19 cellular contexts compared by ENCODE assay signal in genomic region chr9:128146591-128147120, GRCh38. TPM values are rescaled to one million over a fixed set of nuclear protein-coding genes. Genes with fewer than 3 reads are reported as not detected.
DNase-seq lines count a peak whose midpoint lies in the region; ATAC-seq and TF ChIP-seq lines count a peak whose summit lies in the region.
"Had no signal": no experiment of that assay in that cellular context is flagged by ENCODE, and none has a peak within 500 bp of the region (broad histone marks: within the 10 kb centered on the region; RNA-seq: fewer than 3 reads in every experiment).

No MANE protein-coding gene starts in this region.

- WGBS in right cardiac atrium: 92% methylated on average over 8 of the region's 8 CpGs
- WGBS in heart right ventricle, 2 donors: 95% methylated on average over 8 of the region's 8 CpGs
- WGBS in spleen, 5 donors: 83 to 95% (median 89%) methylated on average over 3 to 8 of the region's 8 CpGs

- intact Hi-C loops in right cardiac atrium (cut with DNase I) (no loop called here), heart right ventricle (cut with DNase I) (no loop called here), PC-9 (cut with micrococcal nuclease; ENCODE audit: unreplicated experiment) (loop anchor here (5.0 kb wide), 1 partner anchor 46 kb away; the partner anchor contains the start of gene CIZ1), left colon (cut with DNase I, micrococcal nuclease) (no loop called here), spleen (cut with DNase I; ENCODE audit: low total_unique reads) (no loop called here), uterus (cut with DNase I; ENCODE audit: low total_unique reads) (no loop called here)
- intact Hi-C loops in CD4-positive, alpha-beta T cell (cut with DNase I, micrococcal nuclease): no loop called here
- intact Hi-C loops in activated naive CD4-positive, alpha-beta T cell treated with anti-CD3 and anti-CD28 coated beads for 36 hours (cut with micrococcal nuclease): no loop called here

- H4K20me1 ChIP-seq in PC-9 (ENCODE audit: insufficient read depth): peaks cover 9% of the 10 kb centered on the region

- no peak for TF ChIP-seq POLR2A in spleen (IDR thresholded peaks at IDR 0.05)
- TF ChIP-seq POLR2A in uterus (IDR thresholded peaks at IDR 0.05): no peak

- no TSS peak for BruUV-seq in PC-9 (replicated peaks; lab: Mats Ljungman, UMichigan)

- H3K9me3 ChIP-seq in right cardiac atrium (ENCODE audit: control insufficient read depth, low read length) (no peaks in the 10 kb centered on the region), heart right ventricle (no peaks in the 10 kb centered on the region), PC-9 (ENCODE audit: insufficient read depth, low read depth) (no peaks in the 10 kb centered on the region), spleen (no peaks in the 10 kb centered on the region), uterus (no peaks in the 10 kb centered on the region)
- H3K9me3 ChIP-seq in CD4-positive, alpha-beta T cell (ENCODE audit: control insufficient read depth, low read length): no peaks in the 10 kb centered on the region
- H3K9me3 ChIP-seq: Peyer's patch, SK-N-SH had no signal

- no peaks in the 10 kb centered on the region for H3K4me1 ChIP-seq in right cardiac atrium (ENCODE audit: control insufficient read depth, insufficient read depth, low read length)
- peaks cover 9 to 49% (median 24%) of the 10 kb centered on the region in 9 donors for H3K4me1 ChIP-seq in heart right ventricle
- H3K4me1 ChIP-seq in PC-9 (replicated peaks; ENCODE audit: insufficient read depth): peaks cover 80% of the 10 kb centered on the region
- H3K4me1 ChIP-seq in spleen: peaks cover 0 to 67% (median 7%) of the 10 kb centered on the region in 6 donors
- no peaks in the 10 kb centered on the region for H3K4me1 ChIP-seq in uterus

- CTCF ChIA-PET in PC-9 (lab: Charles Lee): interaction anchor here (0.6 kb wide), 1 partner anchor 45 kb away, joined by 3 read pairs; no protein-coding TSS in a partner anchor
- CTCF ChIA-PET in CD4-positive, alpha-beta T cell (lab: Charles Lee): no interaction called here
- CTCF ChIA-PET in activated naive CD4-positive, alpha-beta T cell treated with anti-CD3 and anti-CD28 coated beads for 36 hours (lab: Charles Lee): no interaction called here

- DNase-seq in right cardiac atrium (peak in 2 of 3 donors; percentile 6 to 10), heart right ventricle (no peak), PC-9 (no peak), left colon (peak; percentile 1 to 22), spleen (peak; percentile 40), uterus (no peak)
- DNase-seq in CD4-positive, alpha-beta T cell: no peak
- DNase-seq in activated naive CD4-positive, alpha-beta T cell treated with anti-CD3 and anti-CD28 coated beads for 36 hours: no peak
- DNase-seq: COR-L47, EL, HCEC 1CT, KG1, NCI-H2081 treated with DMSO at 0.1 percent for 48 hours, NCI-H510A treated with DMSO at 0.1 percent for 48 hours, SK-N-SH had no signal

- ATAC-seq in right cardiac atrium (no peak), heart right ventricle (no peak), left colon (no peak)
- no peak for ATAC-seq in CD4-positive, alpha-beta T cell (ENCODE audit: poor library complexity)
- ATAC-seq: Right ventricle myocardium inferior had no signal

- H3K9me3 Mint-ChIP-seq in CD4-positive, alpha-beta T cell: no peaks in the 10 kb centered on the region
- H3K9me3 Mint-ChIP-seq in activated naive CD4-positive, alpha-beta T cell treated with anti-CD3 and anti-CD28 coated beads for 36 hours: no peaks in the 10 kb centered on the region

- TF ChIP-seq CTCF in heart right ventricle (IDR thresholded peaks at IDR 0.05): no peak
- no peak for TF ChIP-seq CTCF in PC-9 (conservative IDR thresholded peaks at IDR 0.05)
- no peak for TF ChIP-seq CTCF in spleen (IDR thresholded peaks at IDR 0.05 in 8 of 11, conservative IDR thresholded peaks at IDR 0.05 in 3 of 11)
- TF ChIP-seq CTCF in uterus (IDR thresholded peaks at IDR 0.05): no peak
- TF ChIP-seq CTCF in CD4-positive, alpha-beta T cell (IDR thresholded peaks at IDR 0.05): no peak

- H3K27me3 Mint-ChIP-seq in CD4-positive, alpha-beta T cell: no peaks in the 10 kb centered on the region
- H3K27me3 Mint-ChIP-seq in activated naive CD4-positive, alpha-beta T cell treated with anti-CD3 and anti-CD28 coated beads for 36 hours (ENCODE audit: low read depth): no peaks in the 10 kb centered on the region

- H3K27ac ChIP-seq in right cardiac atrium (ENCODE audit: low read length) (no peak overlapping the region), heart right ventricle (no peak overlapping the region), PC-9 (peak overlapping the region; percentile 87), spleen (no peak overlapping the region), uterus (no peak overlapping the region)
- H3K27ac ChIP-seq in CD4-positive, alpha-beta T cell (ENCODE audit: low read depth, low read length): no peak overlapping the region
- H3K27ac ChIP-seq: C4-2B, Peyer's patch had no signal

- H2AFZ ChIP-seq in PC-9: no peak overlapping the region

- H3K36me3 ChIP-seq in heart right ventricle (no peaks in the 10 kb centered on the region), PC-9 (ENCODE audit: low read depth) (peaks cover 7% of the 10 kb centered on the region; the same call in 1 of the 2 replicates), spleen (no peaks in the 10 kb centered on the region), uterus (no peaks in the 10 kb centered on the region)
- H3K36me3 ChIP-seq: Peyer's patch had no signal

- no peaks in the 10 kb centered on the region for H3K9me2 ChIP-seq in PC-9 (ENCODE audit: insufficient read depth)
- H3K9me2 ChIP-seq: SK-N-SH had no signal

- peaks cover 12% of the 10 kb centered on the region for H3K4me1 Mint-ChIP-seq in CD4-positive, alpha-beta T cell (ENCODE audit: low read depth)
- peaks cover 12% of the 10 kb centered on the region for H3K4me1 Mint-ChIP-seq in activated naive CD4-positive, alpha-beta T cell treated with anti-CD3 and anti-CD28 coated beads for 36 hours (ENCODE audit: low read depth)

- H3K79me2 ChIP-seq in PC-9 (ENCODE audit: low read depth): peaks cover 44% of the 10 kb centered on the region

- H3K36me3 Mint-ChIP-seq in CD4-positive, alpha-beta T cell (ENCODE audit: low read depth): no peaks in the 10 kb centered on the region
- no peaks in the 10 kb centered on the region for H3K36me3 Mint-ChIP-seq in activated naive CD4-positive, alpha-beta T cell treated with anti-CD3 and anti-CD28 coated beads for 36 hours (ENCODE audit: low read depth)

- H3F3A ChIP-seq in PC-9 (ENCODE audit: insufficient read depth, low read depth): peaks cover 81% of the 10 kb centered on the region

- H3K4me3 ChIP-seq in right cardiac atrium (ENCODE audit: low read length) (no peak overlapping the region), heart right ventricle (no peak overlapping the region), PC-9 (no peak overlapping the region), spleen (no peak overlapping the region), uterus (no peak overlapping the region)
- H3K4me3 ChIP-seq: Peyer's patch had no signal

- H3K27ac Mint-ChIP-seq in CD4-positive, alpha-beta T cell: no peak overlapping the region
- H3K27ac Mint-ChIP-seq in activated naive CD4-positive, alpha-beta T cell treated with anti-CD3 and anti-CD28 coated beads for 36 hours: no peak overlapping the region

- peak overlapping the region; percentile 72 for H3K4me2 ChIP-seq in PC-9
- H3K4me2 ChIP-seq: SK-N-SH had no signal

- POLR2A ChIA-PET in PC-9 (lab: Charles Lee; ENCODE audit: unreplicated experiment): interaction anchor here (0.7 kb wide), 1 partner anchor 13 kb away, joined by 4 read pairs; the partner anchor contains the start of gene BBLN
- POLR2A ChIA-PET in CD4-positive, alpha-beta T cell (lab: Charles Lee): no interaction called here

- H3K27me3 ChIP-seq in right cardiac atrium (ENCODE audit: control insufficient read depth, insufficient read depth): no peaks in the 10 kb centered on the region
- H3K27me3 ChIP-seq in heart right ventricle: no peaks in the 10 kb centered on the region
- H3K27me3 ChIP-seq in PC-9 (ENCODE audit: insufficient read depth, low read depth): no peaks in the 10 kb centered on the region
- H3K27me3 ChIP-seq in spleen (replicated peaks in 1 of 7): no peaks in the 10 kb centered on the region
- H3K27me3 ChIP-seq in uterus: no peaks in the 10 kb centered on the region
- no peaks in the 10 kb centered on the region for H3K27me3 ChIP-seq in CD4-positive, alpha-beta T cell (ENCODE audit: control insufficient read depth, insufficient read depth, low read length)
- H3K27me3 ChIP-seq: Peyer's patch had no signal

- no peak overlapping the region for H3K4me3 Mint-ChIP-seq in CD4-positive, alpha-beta T cell
- no peak overlapping the region for H3K4me3 Mint-ChIP-seq in activated naive CD4-positive, alpha-beta T cell treated with anti-CD3 and anti-CD28 coated beads for 36 hours

RNA-seq across cellular contexts. Expression of gene LCN2, which starts 2.6 kb away (rescaled TPM):
- total RNA-seq in right cardiac atrium (not detected), heart right ventricle (1 to 10 TPM in 1 of 10 donors, under 1 TPM in 4, not detected in 5; 0.34 to 2.7 (median 0.45) TPM), PC-9 (2021) (430 and 537 TPM in 2 replicates), left colon (100 to 1,000 TPM in 1 of 2 donors, 10 to 100 TPM in 1; 12.3 to 358 TPM), spleen (100 to 1,000 TPM in 1 of 7 donors, 10 to 100 TPM in 5, 1 to 10 TPM in 1; 7.7 to 218 (median 20.3) TPM), uterus (1 to 10 TPM in 1 of 4 donors, under 1 TPM in 1, not detected in 2; 0.98 to 2.6 TPM)
- polyA plus RNA-seq in right cardiac atrium (0.16 TPM), heart right ventricle (1 to 10 TPM in 1 of 2 donors, under 1 TPM in 1; 0.62 to 1.5 TPM), spleen (10 to 100 TPM; 10.7 to 17.5 (median 13.3) TPM)
- total RNA-seq in CD4-positive, alpha-beta T cell: not detected
- total RNA-seq in activated naive CD4-positive, alpha-beta T cell treated with anti-CD3 and anti-CD28 coated beads for 36 hours: not detected
- total RNA-seq: M059J, Right ventricle myocardium inferior had no signal
- polyA plus RNA-seq: SK-N-SH had no signal

RNA-seq across cellular contexts. Expression of gene BBLN, which starts 13.4 kb away (rescaled TPM):
- total RNA-seq in right cardiac atrium (10 to 100 TPM; 41.6 to 58.0 (median 49.1) TPM), heart right ventricle (10 to 100 TPM; 29.5 to 58.2 (median 36.1) TPM), PC-9 (2021) (154 and 213 TPM in 2 replicates), left colon (10 to 100 TPM; 35.6 to 50.5 TPM), spleen (100 to 1,000 TPM in 3 of 7 donors, 10 to 100 TPM in 4; 43.5 to 220 (median 59.2) TPM), uterus (100 to 1,000 TPM in 2 of 4 donors, 10 to 100 TPM in 2; 31.3 to 198 (median 96.0) TPM)
- polyA plus RNA-seq in right cardiac atrium (138 TPM), heart right ventricle (100 to 1,000 TPM in 1 of 2 donors, 10 to 100 TPM in 1; 70.2 to 159 TPM), spleen (100 to 1,000 TPM; 152 to 201 (median 178) TPM)
- 10 to 100 TPM; 53.6 to 55.9 TPM for total RNA-seq in CD4-positive, alpha-beta T cell
- 10 to 100 TPM; 73.3 to 77.7 TPM for total RNA-seq in activated naive CD4-positive, alpha-beta T cell treated with anti-CD3 and anti-CD28 coated beads for 36 hours

RNA-seq across cellular contexts. Expression of gene PTGES2, which starts 19.1 kb away (rescaled TPM):
- total RNA-seq in right cardiac atrium (100 to 1,000 TPM; 122 to 128 (median 126) TPM), heart right ventricle (100 to 1,000 TPM; 117 to 166 (median 148) TPM), PC-9 (2021) (95.2 and 124 TPM in 2 replicates), left colon (100 to 1,000 TPM in 1 of 2 donors, 10 to 100 TPM in 1; 84.2 to 113 TPM), spleen (10 to 100 TPM; 45.2 to 66.6 (median 58.5) TPM), uterus (100 to 1,000 TPM in 1 of 4 donors, 10 to 100 TPM in 3; 21.5 to 173 (median 64.2) TPM)
- polyA plus RNA-seq in right cardiac atrium (162 TPM), heart right ventricle (100 to 1,000 TPM; 132 to 147 TPM), spleen (10 to 100 TPM; 45.8 to 71.2 (median 54.0) TPM)
- 10 to 100 TPM; 43.7 to 43.8 TPM for total RNA-seq in CD4-positive, alpha-beta T cell
- total RNA-seq in activated naive CD4-positive, alpha-beta T cell treated with anti-CD3 and anti-CD28 coated beads for 36 hours: 10 to 100 TPM; 47.6 to 48.4 TPM

RNA-seq across cellular contexts. Expression of gene CIZ1, which starts 44.7 kb away (rescaled TPM):
- total RNA-seq in right cardiac atrium (10 to 100 TPM; 75.9 to 81.5 (median 81.0) TPM), heart right ventricle (10 to 100 TPM; 63.0 to 96.0 (median 76.7) TPM), PC-9 (2021) (164 and 213 TPM in 2 replicates), left colon (100 to 1,000 TPM in 1 of 2 donors, 10 to 100 TPM in 1; 88.9 to 103 TPM), spleen (10 to 100 TPM; 61.9 to 98.2 (median 89.2) TPM), uterus (100 to 1,000 TPM in 1 of 4 donors, 10 to 100 TPM in 3; 31.3 to 151 (median 52.6) TPM)
- polyA plus RNA-seq in right cardiac atrium (39.0 TPM), heart right ventricle (10 to 100 TPM; 39.7 to 70.2 TPM), spleen (10 to 100 TPM; 24.7 to 50.0 (median 34.5) TPM)
- total RNA-seq in CD4-positive, alpha-beta T cell: 100 to 1,000 TPM; 106 to 107 TPM
- total RNA-seq in activated naive CD4-positive, alpha-beta T cell treated with anti-CD3 and anti-CD28 coated beads for 36 hours: 10 to 100 TPM; 79.5 to 82.8 TPM

RNA-seq across cellular contexts. Expression of gene DNM1, which starts 56.5 kb away (rescaled TPM):
- 1 to 10 TPM; 4.4 to 7.4 (median 5.8) TPM for total RNA-seq in right cardiac atrium
- polyA plus RNA-seq in right cardiac atrium: 6.0 TPM
- total RNA-seq in heart right ventricle: 1 to 10 TPM; 2.1 to 7.7 (median 3.9) TPM
- polyA plus RNA-seq in heart right ventricle: 10 to 100 TPM in 1 of 2 donors, 1 to 10 TPM in 1; 2.5 to 13.7 TPM
- 134 and 148 TPM in 2 replicates for total RNA-seq in PC-9 (2021)
- 1 to 10 TPM; 3.8 to 7.8 TPM for total RNA-seq in left colon
- 1 to 10 TPM in 6 of 7 donors, under 1 TPM in 1; 0.42 to 3.6 (median 2.1) TPM for total RNA-seq in spleen
- 1 to 10 TPM; 1.2 to 1.3 (median 1.3) TPM for polyA plus RNA-seq in spleen
- 10 to 100 TPM in 3 of 4 donors, 1 to 10 TPM in 1; 5.0 to 71.5 (median 31.0) TPM for total RNA-seq in uterus
- total RNA-seq in CD4-positive, alpha-beta T cell: 1 to 10 TPM; 1.8 to 2.5 TPM
- total RNA-seq in activated naive CD4-positive, alpha-beta T cell treated with anti-CD3 and anti-CD28 coated beads for 36 hours: under 1 TPM; 0.07 to 0.77 TPM

Comparison
In these comparisons a context has a peak if more than half of its experiments do, and no peak if none do; other contexts are left out.
1. DNase-seq: peak in right cardiac atrium (2 of 3), left colon (2 of 2) and spleen (single experiment); none in heart right ventricle (0 of 2), PC-9 (0 of 2), uterus (0 of 2), CD4-positive, alpha-beta T cell (0 of 10) and activated naive CD4-positive, alpha-beta T cell treated with anti-CD3 and anti-CD28 coated beads for 36 hours (single experiment).